In genomic region chr18:57843403-57843802, GRCh38 we compare ENCODE assay signal across 11 cellular contexts. TPM values are rescaled to one million over a fixed set of nuclear protein-coding genes. Genes with fewer than 3 reads are reported as not detected.
"Had no signal": no experiment of that assay in that cellular context is flagged by ENCODE, and none has a peak within 500 bp of the region (broad histone marks: within the 10 kb centered on the region; RNA-seq: fewer than 3 reads in every experiment).

No MANE protein-coding gene starts in this region.

- H3K27me3 ChIP-seq: esophagus squamous epithelium, neutrophil, vagina had no signal

- H3K4me3 ChIP-seq: esophagus squamous epithelium, lower lobe of right lung, vagina had no signal

- DNase-seq: activated naive CD4-positive, alpha-beta T cell treated with anti-CD3 and anti-CD28 coated beads, Interleukin-2, amount 10 ng/mL, durations not matched to agents 7 days and 5 days; esophagus squamous epithelium; foreskin fibroblast; immature natural killer cell; lower lobe of right lung; midbrain; small intestine had no signal

- FAIRE-seq: colon, small intestine had no signal

- H3K27ac ChIP-seq: esophagus squamous epithelium, lower lobe of right lung, neutrophil, vagina had no signal

- H3K9me3 ChIP-seq: esophagus squamous epithelium, lower lobe of right lung, neutrophil, vagina had no signal

- H3K36me3 ChIP-seq: esophagus squamous epithelium, lower lobe of right lung, neutrophil, vagina had no signal

- H3K4me1 ChIP-seq: esophagus squamous epithelium, lower lobe of right lung, vagina had no signal

- ATAC-seq: lower lobe of right lung had no signal

RNA-seq across cellular contexts. Expression of gene ATP8B1, which starts 40.3 kb away (rescaled TPM):
- total RNA-seq: activated T-helper 2 cell treated with anti-CD3 and anti-CD28 coated beads, Interferon-gamma antibody, Interleukin-2, Interleukin-4, amounts not matched to agents 10 μg/mL and 5 μg/mL and 100 μg/mL, durations not matched to agents 14 hours and 24 hours and 36 hours had no signal
